ENCODE assay signal across 17 cellular contexts in the genomic region with DNA sequence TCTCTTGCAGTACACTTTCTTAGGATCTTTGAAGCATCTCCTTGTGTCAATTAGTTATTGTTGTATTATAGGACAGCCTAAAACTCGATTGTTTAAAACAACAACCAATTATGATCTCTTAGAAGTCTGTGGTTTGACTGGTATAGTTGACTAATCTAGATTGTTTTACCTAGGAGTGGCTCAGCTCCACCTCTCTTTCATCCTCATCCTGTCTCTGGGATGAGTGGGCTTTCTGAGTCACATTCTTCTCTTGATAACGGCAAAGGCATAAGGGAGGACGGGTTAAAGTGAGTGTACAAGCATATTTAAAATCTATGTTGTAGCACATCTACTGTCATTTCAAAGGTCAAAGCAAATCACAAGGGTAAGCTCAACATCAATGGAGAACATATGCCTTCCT.
DNase-seq lines count a peak whose midpoint lies in the region; ATAC-seq, FAIRE-seq and TF ChIP-seq lines count a peak whose summit lies in the region.
"Had no signal": no experiment of that assay in that cellular context is flagged by ENCODE, and none has a peak within 500 bp of the region (broad histone marks: within the 10 kb centered on the region; RNA-seq: fewer than 3 reads in every experiment).

No MANE protein-coding gene starts in this region.

- 41 to 42% methylated on average over 3 of the region's 3 CpGs for WGBS in GM23248 (ENCODE audit: low coverage in 1 of 2, low lambda C conversion rate in 2 of 2, missing lambda C conversion rate in 2 of 2), 2 experiments
- 69 to 73% methylated on average over 3 of the region's 3 CpGs for WGBS in heart right ventricle, 2 donors

- no peaks in the 10 kb centered on the region for H3K9me2 ChIP-seq in GM23248 (ENCODE audit: insufficient read depth)

- H4K20me1 ChIP-seq in GM23248 (ENCODE audit: insufficient read depth) (no peaks in the 10 kb centered on the region), astrocyte (ENCODE audit: insufficient read depth, low read length) (no peaks in the 10 kb centered on the region)

- intact Hi-C loops in heart right ventricle (cut with DNase I), result no loop called here

- FAIRE-seq in astrocyte (lab: Jason Lieb, UNC), result peak; percentile 76

- H3K27me3 Mint-ChIP-seq in astrocyte (ENCODE audit: low read depth, unreplicated experiment), result no peaks in the 10 kb centered on the region

- in situ Hi-C loops in GM23248 (cut with MboI), result no loop called here

- H3K9me3 Mint-ChIP-seq in astrocyte (ENCODE audit: unreplicated experiment), result no peaks in the 10 kb centered on the region
- H3K9me3 Mint-ChIP-seq: activated T-helper 2 cell treated with anti-CD3 and anti-CD28 coated beads, Interferon-gamma antibody, Interleukin-2, Interleukin-4, amounts not matched to agents 10 μg/mL and 5 μg/mL and 100 μg/mL, durations not matched to agents 14 hours and 24 hours and 36 hours had no signal

- H3K27me3 ChIP-seq in GM23248 (replicated peaks; ENCODE audit: insufficient read depth) (no peaks in the 10 kb centered on the region), astrocyte (ENCODE audit: insufficient read depth, low read length) (no peaks in the 10 kb centered on the region), heart right ventricle (no peaks in the 10 kb centered on the region)
- H3K27me3 ChIP-seq: esophagus muscularis mucosa, neutrophil had no signal

- H2AFZ ChIP-seq in GM23248 (no peak overlapping the region), astrocyte (ENCODE audit: low read depth, low read length) (no peak overlapping the region)

- no peak overlapping the region for H3K27ac Mint-ChIP-seq in astrocyte (ENCODE audit: unreplicated experiment)
- H3K27ac Mint-ChIP-seq: activated naive CD8-positive, alpha-beta T cell; activated T-helper 2 cell treated with anti-CD3 and anti-CD28 coated beads, Interferon-gamma antibody, Interleukin-2, Interleukin-4, amounts not matched to agents 10 μg/mL and 5 μg/mL and 100 μg/mL, durations not matched to agents 14 hours and 24 hours and 36 hours had no signal

- no peaks in the 10 kb centered on the region for H3F3A ChIP-seq in GM23248 (ENCODE audit: insufficient read depth)

- H3K4me3 Mint-ChIP-seq in astrocyte (ENCODE audit: unreplicated experiment), result no peak overlapping the region
- H3K4me3 Mint-ChIP-seq: activated naive CD8-positive, alpha-beta T cell had no signal

- peak; percentile 6 for DNase-seq in GM23248
- peak; percentile 60 for DNase-seq in LHCN-M2 (ENCODE audit: low read depth)
- peak; percentile 67 for DNase-seq in astrocyte (ENCODE audit: low read depth)
- DNase-seq in kidney glomerular epithelial cell (lab: John Stamatoyannopoulos, UW), result peak; percentile 62
- no peak for DNase-seq in NCI-H524 (lab: John Stamatoyannopoulos, UW)
- no peak for DNase-seq in GF-D8 (lab: John Stamatoyannopoulos, UW)
- DNase-seq in heart right ventricle, result no peak
- DNase-seq: activated CD4-positive, CD25-positive, alpha-beta regulatory T cell treated with anti-CD3 and anti-CD28 coated beads, Interleukin-2, amount 50 U/mL, for 72 hours; effector CD8-positive, alpha-beta T cell; NCI-H1105 treated with DMSO at 0.1 percent for 48 hours; NCI-H2081; NCI-H510A; substantia nigra had no signal

- H3K9ac ChIP-seq in GM23248 (no peak overlapping the region), astrocyte (ENCODE audit: low read length) (no peak overlapping the region)

- no peaks in the 10 kb centered on the region for H3K79me2 ChIP-seq in GM23248 (ENCODE audit: insufficient read depth)
- H3K79me2 ChIP-seq in astrocyte (ENCODE audit: insufficient read depth, low read length), result no peaks in the 10 kb centered on the region

- TF ChIP-seq CTCF in astrocyte (IDR thresholded peaks at IDR 0.05; ENCODE audit: insufficient read depth, low read depth, low read length) (no peak), heart right ventricle (IDR thresholded peaks at IDR 0.05) (no peak)

- H3K27ac ChIP-seq in GM23248 (no peak overlapping the region), astrocyte (ENCODE audit: low read depth, low read length) (no peak overlapping the region), heart right ventricle (no peak overlapping the region)
- H3K27ac ChIP-seq: esophagus muscularis mucosa, neutrophil had no signal

- H3K36me3 ChIP-seq in GM23248 (ENCODE audit: low read depth) (no peaks in the 10 kb centered on the region), astrocyte (ENCODE audit: insufficient read depth, low read length) (no peaks in the 10 kb centered on the region), heart right ventricle (no peaks in the 10 kb centered on the region)
- H3K36me3 ChIP-seq: esophagus muscularis mucosa, neutrophil had no signal

- ATAC-seq in heart right ventricle, result no peak

- H3K4me2 ChIP-seq in GM23248 (ENCODE audit: unreplicated experiment), result no peak overlapping the region
- no peak overlapping the region for H3K4me2 ChIP-seq in astrocyte (ENCODE audit: low read length)

- H3K4me1 Mint-ChIP-seq in astrocyte (ENCODE audit: low read depth, unreplicated experiment), result peaks cover 5% of the 10 kb centered on the region

- H3K9me3 ChIP-seq in GM23248 (ENCODE audit: low read depth) (no peaks in the 10 kb centered on the region), astrocyte (ENCODE audit: insufficient read depth, low read depth, low read length) (no peaks in the 10 kb centered on the region), heart right ventricle (no peaks in the 10 kb centered on the region)
- H3K9me3 ChIP-seq: esophagus muscularis mucosa, neutrophil had no signal

- no peak overlapping the region for H3K4me3 ChIP-seq in GM23248
- no peak overlapping the region for H3K4me3 ChIP-seq in astrocyte (ENCODE audit: insufficient read depth, low read depth, low read length)
- H3K4me3 ChIP-seq in heart right ventricle, result no peak overlapping the region
- H3K4me3 ChIP-seq: esophagus muscularis mucosa had no signal

- H3K4me1 ChIP-seq in GM23248 (ENCODE audit: insufficient read depth) (no peaks in the 10 kb centered on the region), astrocyte (ENCODE audit: insufficient read depth, low read length) (no peaks in the 10 kb centered on the region), heart right ventricle (no peaks in the 10 kb centered on the region)
- H3K4me1 ChIP-seq: esophagus muscularis mucosa had no signal

- H3K36me3 Mint-ChIP-seq in astrocyte (ENCODE audit: low read depth, unreplicated experiment), result no peaks in the 10 kb centered on the region
- H3K36me3 Mint-ChIP-seq: activated naive CD8-positive, alpha-beta T cell had no signal

Comparison
In these comparisons a context has a peak if more than half of its experiments do, and no peak if none do; other contexts are left out.
1. DNase-seq: peak in GM23248 (single experiment), LHCN-M2 (single experiment), astrocyte (single experiment) and kidney glomerular epithelial cell (single experiment); none in NCI-H524 (0 of 2), GF-D8 (single experiment) and heart right ventricle (0 of 2).